ENCODE assay signal across 21 cellular contexts in genomic region chr3:330494-331115, GRCh38.
DNase-seq lines count a peak whose midpoint lies in the region; ATAC-seq and TF ChIP-seq lines count a peak whose summit lies in the region.
"Had no signal": no experiment of that assay in that cellular context is flagged by ENCODE, and none has a peak within 500 bp of the region (broad histone marks: within the 10 kb centered on the region; RNA-seq: fewer than 3 reads in every experiment).

No MANE protein-coding gene starts in this region.

- H3K4me3 Mint-ChIP-seq in chondrocyte (ENCODE audit: unreplicated experiment) = no peak overlapping the region
- no peak overlapping the region for H3K4me3 Mint-ChIP-seq in effector memory CD8-positive, alpha-beta T cell
- H3K4me3 Mint-ChIP-seq: CD4-positive, alpha-beta T cell; T-helper 17 cell had no signal

- no peaks in the 10 kb centered on the region for H3K4me1 Mint-ChIP-seq in chondrocyte (ENCODE audit: low read depth)
- H3K4me1 Mint-ChIP-seq in effector memory CD8-positive, alpha-beta T cell (ENCODE audit: low read depth in 2 of 2) = no peaks in the 10 kb centered on the region
- H3K4me1 Mint-ChIP-seq: T-helper 17 cell had no signal

- no peak for TF ChIP-seq CTCF in chondrocyte (IDR thresholded peaks at IDR 0.05)

- H3K27me3 Mint-ChIP-seq in chondrocyte (ENCODE audit: low read depth) = peaks cover 3% of the 10 kb centered on the region
- H3K27me3 Mint-ChIP-seq in effector memory CD8-positive, alpha-beta T cell = no peaks in the 10 kb centered on the region
- H3K27me3 Mint-ChIP-seq: CD4-positive, alpha-beta T cell; T-helper 17 cell had no signal

- DNase-seq in chondrocyte (ENCODE audit: low spot score) (no peak), EL (no peak), NCI-H146 (lab: John Stamatoyannopoulos, UW) (no peak)
- DNase-seq in effector memory CD8-positive, alpha-beta T cell = no peak
- DNase-seq: CD4-positive, alpha-beta T cell; GM23248; H7; NCI-H1092; NCI-H1417 treated with DMSO at 0.1 percent for 48 hours; NCI-H187 treated with DMSO at 0.1 percent for 48 hours; NCI-H524; NCI-H748 treated with DMSO at 0.1 percent for 48 hours; PC-3; SJCRH30; T-helper 17 cell had no signal

- no peaks in the 10 kb centered on the region for H3K9me3 Mint-ChIP-seq in chondrocyte (ENCODE audit: low read depth)
- H3K9me3 Mint-ChIP-seq in effector memory CD8-positive, alpha-beta T cell = peaks cover 0 to 2% of the 10 kb centered on the region in 2 donors

- H3K36me3 Mint-ChIP-seq in chondrocyte (ENCODE audit: low read depth) = no peaks in the 10 kb centered on the region
- no peaks in the 10 kb centered on the region for H3K36me3 Mint-ChIP-seq in effector memory CD8-positive, alpha-beta T cell (ENCODE audit: insufficient read depth)

- ATAC-seq in GM18498 (IDR thresholded peaks at IDR 0.05; ENCODE audit: unreplicated experiment) (peak; percentile 50), GM19351 (IDR thresholded peaks at IDR 0.05; ENCODE audit: unreplicated experiment) (peak; percentile 68), HG03354 (IDR thresholded peaks at IDR 0.05; ENCODE audit: poor library complexity, severe bottlenecking, unreplicated experiment) (peak; percentile 48), HG03280 (IDR thresholded peaks at IDR 0.05; ENCODE audit: unreplicated experiment) (no peak)
- no peak for ATAC-seq in effector memory CD8-positive, alpha-beta T cell (replicated peaks)
- ATAC-seq: PC-3, Right ventricle myocardium inferior, SK-N-SH treated with all-trans-retinoic acid at 6 μM for 48 hours, T-helper 17 cell had no signal

- peak overlapping the region; percentile 14 for H3K27ac Mint-ChIP-seq in chondrocyte (ENCODE audit: unreplicated experiment)
- no peak overlapping the region for H3K27ac Mint-ChIP-seq in effector memory CD8-positive, alpha-beta T cell
- H3K27ac Mint-ChIP-seq: CD4-positive, alpha-beta T cell; T-helper 17 cell had no signal

Comparison
In these comparisons a context has a peak if more than half of its experiments do, and no peak if none do; other contexts are left out.
1. ATAC-seq: peak in GM18498 (single experiment), GM19351 (single experiment) and HG03354 (single experiment); none in HG03280 (single experiment) and effector memory CD8-positive, alpha-beta T cell (single experiment).